ENCODE assay signal across 9 cellular contexts in genomic region chr20:10603971-10604864, GRCh38.
A peak's percentile ranks its signal among the peaks of the same experiment; 100 is the strongest.
DNase-seq lines count a peak whose midpoint lies in the region; ATAC-seq and TF ChIP-seq lines count a peak whose summit lies in the region.
"Had no signal": no experiment of that assay in that cellular context is flagged by ENCODE, and none has a peak within 500 bp of the region (broad histone marks: within the 10 kb centered on the region; RNA-seq: fewer than 3 reads in every experiment).

No MANE protein-coding gene starts in this region.

- H3K4me3 Mint-ChIP-seq in Caco-2 (ENCODE audit: unreplicated experiment) (no peak overlapping the region), T-helper 17 cell (no peak overlapping the region), endothelial cell (ENCODE audit: unreplicated experiment) (no peak overlapping the region)

- H3K9me3 Mint-ChIP-seq in Caco-2 (ENCODE audit: unreplicated experiment): peaks cover 9% of the 10 kb centered on the region
- H3K9me3 Mint-ChIP-seq in endothelial cell (ENCODE audit: unreplicated experiment): no peaks in the 10 kb centered on the region

- H3K4me3 ChIP-seq in Caco-2 (ENCODE audit: low read depth, low read length): no peak overlapping the region
- no peak overlapping the region for H3K4me3 ChIP-seq in fibroblast of pulmonary artery (replicated peaks; ENCODE audit: low read depth, low read length)
- H3K4me3 ChIP-seq in ovary: no peak overlapping the region

- DNase-seq in Caco-2 (peak; percentile 32 to 52), SK-MEL-5 (ENCODE audit: low read depth, low spot score) (peak; percentile 62), fibroblast of pulmonary artery (ENCODE audit: low read depth) (peak; percentile 94), ovary (peak in 4 of 5 donors; percentile 22 to 71 (median 36)), T-helper 17 cell (no peak), endothelial cell (ENCODE audit: low spot score) (no peak), DMS 273 (lab: John Stamatoyannopoulos, UW; ENCODE audit: unreplicated experiment) (no peak)
- DNase-seq: NCI-H1417 had no signal

- no peak for TF ChIP-seq EP300 in ovary (IDR thresholded peaks at IDR 0.05)

- H3K9me3 ChIP-seq in Caco-2: no peaks in the 10 kb centered on the region
- no peaks in the 10 kb centered on the region for H3K9me3 ChIP-seq in ovary
- no peaks in the 10 kb centered on the region for H3K9me3 ChIP-seq in T-helper 17 cell (ENCODE audit: control insufficient read depth, low read length, poor library complexity, severe bottlenecking)

- no peaks in the 10 kb centered on the region for H3K27me3 ChIP-seq in Caco-2 (replicated peaks; ENCODE audit: control insufficient read depth, insufficient read depth, low read length)
- H3K27me3 ChIP-seq in ovary: no peaks in the 10 kb centered on the region

- POLR2A ChIA-PET in Caco-2 (lab: Charles Lee): no interaction called here

- CTCF ChIA-PET in Caco-2 (lab: Charles Lee): no interaction called here

- H3K27ac ChIP-seq in ovary: no peak overlapping the region

- BruUV-seq in Caco-2 (replicated peaks; lab: Mats Ljungman, UMichigan): no TSS peak

- TF ChIP-seq CTCF in Caco-2 (IDR thresholded peaks at IDR 0.05; ENCODE audit: insufficient read depth in 1 of 2, low read depth in 1 of 2, low read length in 1 of 2, severe bottlenecking in 1 of 2, unreplicated experiment in 1 of 2): no peak
- TF ChIP-seq CTCF in fibroblast of pulmonary artery (IDR thresholded peaks at IDR 0.05; ENCODE audit: low read length, missing control alignments): no peak
- no peak for TF ChIP-seq CTCF in ovary (IDR thresholded peaks at IDR 0.05)
- TF ChIP-seq CTCF in endothelial cell (IDR thresholded peaks at IDR 0.05; ENCODE audit: unreplicated experiment): no peak

- TF ChIP-seq POLR2A in ovary (IDR thresholded peaks at IDR 0.05): no peak

- H3K36me3 ChIP-seq in Caco-2 (ENCODE audit: control insufficient read depth, insufficient read depth, low read length) (no peaks in the 10 kb centered on the region; the same call in 1 of the 2 replicates), ovary (no peaks in the 10 kb centered on the region)

- in situ Hi-C loops in SK-MEL-5 (cut with HindIII; ENCODE audit: low pct_unique_long_range_greater_than_20kb, low sequenced_read_pairs): no loop called here

- H3K27me3 Mint-ChIP-seq in Caco-2 (ENCODE audit: insufficient read depth, unreplicated experiment): no peaks in the 10 kb centered on the region
- H3K27me3 Mint-ChIP-seq in T-helper 17 cell: no peaks in the 10 kb centered on the region
- no peaks in the 10 kb centered on the region for H3K27me3 Mint-ChIP-seq in endothelial cell (ENCODE audit: unreplicated experiment)

- H3K4me1 Mint-ChIP-seq in Caco-2 (ENCODE audit: low read depth, unreplicated experiment) (peaks cover 12% of the 10 kb centered on the region), T-helper 17 cell (no peaks in the 10 kb centered on the region), endothelial cell (ENCODE audit: unreplicated experiment) (peaks cover 5% of the 10 kb centered on the region)

- H3K4me1 ChIP-seq in Caco-2 (peaks cover 17% of the 10 kb centered on the region), ovary (ENCODE audit: insufficient read depth) (peaks cover 7% of the 10 kb centered on the region)

- peaks cover 5% of the 10 kb centered on the region for H3K36me3 Mint-ChIP-seq in Caco-2 (ENCODE audit: insufficient read depth, unreplicated experiment)
- peaks cover 12% of the 10 kb centered on the region for H3K36me3 Mint-ChIP-seq in T-helper 17 cell (ENCODE audit: low read depth)
- H3K36me3 Mint-ChIP-seq in endothelial cell (ENCODE audit: low read depth, unreplicated experiment): no peaks in the 10 kb centered on the region

- intact Hi-C loops in Caco-2 (cut with micrococcal nuclease; ENCODE audit: unreplicated experiment): no loop called here
- intact Hi-C loops in ovary (cut with DNase I): no loop called here

- ATAC-seq in T-helper 17 cell (no peak), HG02840 (IDR thresholded peaks at IDR 0.05; ENCODE audit: low FRiP score, unreplicated experiment) (no peak)

- WGBS in ovary, 3 donors: 60 to 72% (median 64%) methylated on average over 8 of the region's 8 CpGs

- no peak overlapping the region for H3K27ac Mint-ChIP-seq in Caco-2 (ENCODE audit: unreplicated experiment)
- no peak overlapping the region for H3K27ac Mint-ChIP-seq in T-helper 17 cell
- H3K27ac Mint-ChIP-seq in endothelial cell (ENCODE audit: unreplicated experiment): no peak overlapping the region

Comparison
In these comparisons a context has a peak if more than half of its experiments do, and no peak if none do; other contexts are left out.
1. DNase-seq: peak in Caco-2 (2 of 2), SK-MEL-5 (single experiment), fibroblast of pulmonary artery (single experiment) and ovary (4 of 5); none in T-helper 17 cell (0 of 3), endothelial cell (single experiment) and DMS 273 (single experiment).